24 cellular contexts compared by ENCODE assay signal in genomic region chr9:98071737-98072136, GRCh38. TPM values are rescaled to one million over a fixed set of nuclear protein-coding genes. Genes with fewer than 3 reads are reported as not detected.
DNase-seq lines count a peak whose midpoint lies in the region; ATAC-seq and TF ChIP-seq lines count a peak whose summit lies in the region.
"Had no signal": no experiment of that assay in that cellular context is flagged by ENCODE, and none has a peak within 500 bp of the region (broad histone marks: within the 10 kb centered on the region; RNA-seq: fewer than 3 reads in every experiment).

No MANE protein-coding gene starts in this region.

- H3K9me3 ChIP-seq in left lung = no peaks in the 10 kb centered on the region
- H3K9me3 ChIP-seq in suprapubic skin = no peaks in the 10 kb centered on the region
- H3K9me3 ChIP-seq: ascending aorta, thoracic aorta had no signal

- no peak for TF ChIP-seq EP300 in suprapubic skin (IDR thresholded peaks at IDR 0.05)

- H3K27me3 ChIP-seq in left lung (no peaks in the 10 kb centered on the region), suprapubic skin (no peaks in the 10 kb centered on the region)
- H3K27me3 ChIP-seq: ascending aorta had no signal

- H3K27ac ChIP-seq in RWPE1 (peak overlapping the region; percentile 3; the same call in 1 of the 2 replicates), left lung (peak overlapping the region; percentile 73 to 76), suprapubic skin (peak overlapping the region; percentile 50)
- H3K27ac ChIP-seq: ascending aorta, GM23248, thoracic aorta had no signal

- H3K36me3 ChIP-seq in left lung = peaks cover 0 to 22% of the 10 kb centered on the region in 2 donors
- H3K36me3 ChIP-seq in suprapubic skin = no peaks in the 10 kb centered on the region

- no peak for TF ChIP-seq POLR2A in suprapubic skin (IDR thresholded peaks at IDR 0.05)

- WGBS in suprapubic skin = 74% methylated on average over 9 of the region's 9 CpGs

- POLR2A ChIA-PET in RWPE1 (lab: Yijun Ruan, JAX; ENCODE audit: low non-redundant PET) = no interaction called here

- DNase-seq in HT-29 (ENCODE audit: low spot score) (peak; percentile 70), RWPE1 (ENCODE audit: low spot score) (no peak), left lung (no peak), suprapubic skin (ENCODE audit: low spot score in 2 of 2) (peak in 1 of 2 donors; percentile 61), GF-D8 (lab: John Stamatoyannopoulos, UW) (no peak), NCI-H1417 treated with DMSO at 0.1 percent for 48 hours (lab: John Stamatoyannopoulos, UW) (no peak), NCI-H1417 (lab: John Stamatoyannopoulos, UW) (no peak)
- DNase-seq: activated CD4-positive, alpha-beta T cell treated with anti-CD3 and anti-CD28 coated beads for 1 hour; activated CD8-positive, alpha-beta memory T cell treated with anti-CD3 and anti-CD28 coated beads for 24 hours; activated T-cell treated with anti-CD3 and anti-CD28 coated beads, Interleukin-2, amount 50 U/mL, for 48 hours; central memory CD4-positive, alpha-beta T cell; DMS79; erythroblast; GM23248; NCI-H146; NCI-H2171 treated with DMSO at 0.1 percent for 48 hours; NCI-H526 treated with DMSO at 0.1 percent for 48 hours; nucleus accumbens; stimulated activated CD4-positive, alpha-beta T cell treated with anti-CD3 and anti-CD28 coated beads, Interleukin-2, amount 100 ng/mL, for 48 hours; stimulated activated naive B cell treated with anti-CD40 and anti-IgM and Interleukin-4, amounts not matched to agents 10 μg/mL and 1 μg/mL and 100 μg/mL, for 72 hours had no signal

- ATAC-seq in left lung = no peak
- ATAC-seq: Right ventricle myocardium inferior; stimulated activated naive B cell treated with anti-CD40 and anti-IgM and Interleukin-4, amounts not matched to agents 10 μg/mL and 1 μg/mL and 100 μg/mL, for 72 hours had no signal

- peaks cover 9 to 53% of the 10 kb centered on the region in 2 donors for H3K4me1 ChIP-seq in left lung
- peaks cover 37% of the 10 kb centered on the region for H3K4me1 ChIP-seq in suprapubic skin
- H3K4me1 ChIP-seq: ascending aorta had no signal

- no peak for TF ChIP-seq CTCF in RWPE1 (conservative IDR thresholded peaks at IDR 0.05; ENCODE audit: low read depth)
- no peak for TF ChIP-seq CTCF in left lung (IDR thresholded peaks at IDR 0.05)
- TF ChIP-seq CTCF in suprapubic skin (IDR thresholded peaks at IDR 0.05) = no peak

- CTCF ChIA-PET in RWPE1 (lab: Yijun Ruan, JAX) = no interaction called here

- intact Hi-C loops in left lung (cut with DNase I) = loop anchor here in 1 of 2 donors (10.0 kb wide), 1 partner anchor 193 kb away; no protein-coding TSS in a partner anchor

- H3K4me3 ChIP-seq in left lung (no peak overlapping the region), suprapubic skin (no peak overlapping the region)
- H3K4me3 ChIP-seq: ascending aorta, GM23248, skin epidermis, thoracic aorta had no signal

RNA-seq across cellular contexts. Expression of gene NANS, which starts 15.2 kb away (rescaled TPM):
- 122 and 125 TPM in 2 replicates for total RNA-seq in HT-29 (2014; rRNA removed; shearing (Covaris generic))
- total RNA-seq in left lung = 10 to 100 TPM; 51.8 to 72.0 TPM
- 10 to 100 TPM; 35.0 to 49.6 (median 45.2) TPM for total RNA-seq in suprapubic skin

RNA-seq across cellular contexts. Expression of gene TRIM14, which starts 47.3 kb away (rescaled TPM):
- total RNA-seq in HT-29 (2014; rRNA removed; shearing (Covaris generic)) = 31.2 and 34.2 TPM in 2 replicates
- 10 to 100 TPM; 26.8 to 37.2 TPM for total RNA-seq in left lung
- 10 to 100 TPM; 15.8 to 22.9 (median 20.0) TPM for total RNA-seq in suprapubic skin

Comparison
In these comparisons a context has a peak if more than half of its experiments do, and no peak if none do; other contexts are left out.
1. H3K27ac ChIP-seq: peak in every context shown above with its lines; median percentile 74 in left lung; 50 in suprapubic skin; 3 in RWPE1.